25 cellular contexts compared by ENCODE assay signal in the genomic region with DNA sequence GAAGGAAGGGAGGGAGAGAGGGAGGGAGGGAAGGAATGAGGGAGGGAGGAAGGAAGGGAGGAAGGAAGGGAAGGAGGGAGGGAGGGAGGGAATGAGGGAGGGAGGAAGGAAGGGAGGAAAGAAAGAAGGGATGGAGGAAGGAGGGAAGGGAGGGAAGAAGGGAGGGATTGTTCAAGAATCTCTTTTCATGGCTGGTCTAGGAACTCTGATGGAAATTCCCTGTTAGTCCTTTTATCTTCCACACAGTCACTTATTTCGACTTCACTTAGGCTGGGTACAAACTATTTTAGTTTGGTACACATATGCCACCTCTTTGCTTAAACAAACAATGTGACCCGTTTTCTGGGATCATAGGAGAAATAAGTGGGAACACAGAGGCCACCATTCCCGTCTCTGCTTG.
"Had no signal": no experiment of that assay in that cellular context is flagged by ENCODE, and none has a peak within 500 bp of the region (broad histone marks: within the 10 kb centered on the region; RNA-seq: fewer than 3 reads in every experiment).

No MANE protein-coding gene starts in this region.

- H3K36me3 ChIP-seq: stomach, suprapubic skin, thoracic aorta, thyroid gland, tibial nerve, transverse colon, upper lobe of left lung, upper lobe of right lung, uterus, vagina had no signal

- H3K27ac ChIP-seq: stomach, suprapubic skin, testis, thyroid gland, tibial nerve, transverse colon, upper lobe of left lung, upper lobe of right lung, uterus, vagina had no signal

- H3K4me1 ChIP-seq: stomach, suprapubic skin, testis, thyroid gland, tibial nerve, transverse colon, upper lobe of left lung, upper lobe of right lung, uterus, vagina had no signal

- ATAC-seq: stimulated activated effector memory CD8-positive, alpha-beta T cell treated with anti-CD3 and anti-CD28 coated beads, Interleukin-12 subunit alpha, Interleukin-12 subunit beta, amount 100 ng/mL, for 72 hours; stimulated activated naive B cell treated with anti-CD40 and anti-IgM and Interleukin-4, amounts not matched to agents 10 μg/mL and 1 μg/mL and 100 μg/mL, for 72 hours; stimulated activated naive CD8-positive, alpha-beta T cell treated with anti-CD3 and anti-CD28 coated beads, Interleukin-15, amount 100 ng/mL, for 72 hours; stimulated activated naive CD8-positive, alpha-beta T cell treated with anti-CD3 and anti-CD28 coated beads, Interleukin-15, Interleukin-2, amounts not matched to agents 100 U/mL and 50 U/mL, for 24 hours; upper lobe of right lung had no signal

- H3K4me3 ChIP-seq: stomach, suprapubic skin, testis, thoracic aorta, thyroid gland, tibial nerve, transverse colon, upper lobe of left lung, upper lobe of right lung, uterus, vagina had no signal

- H3K9me3 ChIP-seq: stomach, suprapubic skin, testis, thoracic aorta, thyroid gland, tibial nerve, transverse colon, upper lobe of left lung, upper lobe of right lung, uterus, vagina had no signal

- H3K27me3 ChIP-seq: stomach, suprapubic skin, testis, thyroid gland, tibial nerve, transverse colon, upper lobe of left lung, upper lobe of right lung, uterus, vagina had no signal

- FAIRE-seq: urothelium cell line had no signal

- DNase-seq: stimulated activated CD4-positive, alpha-beta T cell treated with anti-CD3 and anti-CD28 coated beads, Interleukin-2, amount 100 ng/mL, for 48 hours; stimulated activated CD4-positive, alpha-beta T cell treated with anti-CD3 and anti-CD28 coated beads, Interleukin-4, amount 100 ng/mL, for 1 hour; stimulated activated CD4-positive, alpha-beta T cell treated with anti-CD3 and anti-CD28 coated beads, Interleukin-4, amount 100 ng/mL, for 24 hours; stimulated activated CD4-positive, alpha-beta T cell treated with anti-CD3 and anti-CD28 coated beads, Interleukin-4, amount 100 ng/mL, for 4 hours; stimulated activated CD8-positive, alpha-beta memory T cell treated with anti-CD3 and anti-CD28 coated beads, Interleukin-4, amount 100 ng/mL, for 48 hours; stimulated activated naive B cell treated with anti-CD40 and anti-IgM and Interleukin-4, amounts not matched to agents 10 μg/mL and 1 μg/mL and 100 μg/mL, for 72 hours; stimulated activated naive CD4-positive, alpha-beta T cell; stimulated activated naive CD4-positive, alpha-beta T cell treated with Interleukin-2 at 50 U/mL for 16 hours; stimulated activated naive CD8-positive, alpha-beta T cell treated with anti-CD3 and anti-CD28 coated beads, Interleukin-15, amount 100 ng/mL, for 72 hours; stimulated activated naive CD8-positive, alpha-beta T cell treated with anti-CD3 and anti-CD28 coated beads, Interleukin-15, Interleukin-2, amounts not matched to agents 100 U/mL and 50 U/mL, for 24 hours; stomach; substantia nigra; testis; thyroid gland; transverse colon; trophoblast cell; upper lobe of left lung; upper lobe of right lung; uterus had no signal
